ENCODE assay signal across 9 cellular contexts in genomic region chr6:149560736-149561135, GRCh38. TPM values are rescaled to one million over a fixed set of nuclear protein-coding genes. Genes with fewer than 3 reads are reported as not detected.
DNase-seq lines count a peak whose midpoint lies in the region; ATAC-seq, FAIRE-seq and TF ChIP-seq lines count a peak whose summit lies in the region.
"Had no signal": no experiment of that assay in that cellular context is flagged by ENCODE, and none has a peak within 500 bp of the region (broad histone marks: within the 10 kb centered on the region; RNA-seq: fewer than 3 reads in every experiment).

No MANE protein-coding gene starts in this region.

- DNase-seq in NCI-H82 (lab: John Stamatoyannopoulos, UW), result peak; percentile 59
- DNase-seq in NCI-H82 treated with DMSO at 0.1 percent for 48 hours (lab: John Stamatoyannopoulos, UW; ENCODE audit: unreplicated experiment), result no peak
- peak; percentile 65 for DNase-seq in Karpas-422
- DNase-seq in K562 (ENCODE audit: extremely low read depth in 1 of 4, low spot score in 3 of 4), result peak in 2 of 4 experiments; percentile 36 to 42
- DNase-seq in osteoblast (ENCODE audit: insufficient read length, low spot score, missing footprints), result no peak
- no peak for DNase-seq in HK-2 (ENCODE audit: unreplicated experiment)
- no peak for DNase-seq in activated CD8-positive, alpha-beta memory T cell treated with anti-CD3 and anti-CD28 coated beads, Interleukin-2, amount 50 U/mL, for 48 hours

- no peaks in the 10 kb centered on the region for H3K36me3 ChIP-seq in Karpas-422 (ENCODE audit: insufficient read depth, low read length)
- no peaks in the 10 kb centered on the region for H3K36me3 ChIP-seq in K562 (ENCODE audit: control insufficient read depth, insufficient read depth, low read length)
- H3K36me3 ChIP-seq in osteoblast (ENCODE audit: insufficient read depth, low read length), result no peaks in the 10 kb centered on the region
- H3K36me3 ChIP-seq: SJSA1 had no signal

- no peak overlapping the region for H3K4me3 ChIP-seq in Karpas-422 (ENCODE audit: low read length)
- no peak overlapping the region for H3K4me3 ChIP-seq in K562
- no peak overlapping the region for H3K4me3 ChIP-seq in osteoblast (ENCODE audit: insufficient read depth, low read length)
- H3K4me3 ChIP-seq: SJSA1 had no signal

- no peak for TF ChIP-seq POLR2A in K562 (conservative IDR thresholded peaks at IDR 0.05)

- no peaks in the 10 kb centered on the region for H3K9me3 ChIP-seq in Karpas-422 (ENCODE audit: low read length)
- H3K9me3 ChIP-seq in K562 (replicated peaks; ENCODE audit: control insufficient read depth, insufficient read depth, low read depth, low read length), result no peaks in the 10 kb centered on the region
- H3K9me3 ChIP-seq in osteoblast (ENCODE audit: low read depth, low read length), result no peaks in the 10 kb centered on the region
- H3K9me3 ChIP-seq: SJSA1 had no signal

- POLR2A ChIA-PET in K562 (lab: Yijun Ruan, JAX), result interaction anchor here (1.0 to 6.1 kb wide), 3 partner anchors 10 to 157 kb away, joined by 3 to 34 read pairs (median 5); partner anchors contain the start of genes LATS1 and PPIL4

- peak; percentile 62 for ATAC-seq in K562
- ATAC-seq in HG02678 (IDR thresholded peaks at IDR 0.05; ENCODE audit: unreplicated experiment), result no peak

- peak; percentile 21 to 63 (median 32); a peak in 5 of 6 replicates for TF ChIP-seq CTCF in K562 (IDR thresholded peaks at IDR 0.05 in 2 of 3, conservative IDR thresholded peaks at IDR 0.05 in 1 of 3; ENCODE audit: insufficient read depth in 2 of 3, low read depth in 1 of 3, low read length in 3 of 3)
- TF ChIP-seq CTCF in osteoblast (IDR thresholded peaks at IDR 0.05; ENCODE audit: extremely low read depth, low read depth, low read length), result peak; percentile 61

- H4K20me1 ChIP-seq in Karpas-422 (ENCODE audit: insufficient read depth, low read depth, low read length) (no peaks in the 10 kb centered on the region), K562 (replicated peaks; ENCODE audit: control insufficient read depth, insufficient read depth, low read length) (no peaks in the 10 kb centered on the region), osteoblast (ENCODE audit: insufficient read depth, low read length) (no peaks in the 10 kb centered on the region)

- no peaks in the 10 kb centered on the region for H3K9me1 ChIP-seq in K562 (ENCODE audit: control insufficient read depth, insufficient read depth, low read length)

- H3K27me3 ChIP-seq in Karpas-422 (ENCODE audit: low read length) (no peaks in the 10 kb centered on the region), K562 (ENCODE audit: control insufficient read depth in 2 of 2, insufficient read depth in 2 of 2, low read length in 2 of 2) (peaks cover 2 to 4% of the 10 kb centered on the region in 2 experiments; a peak in 2 of 5 replicates), osteoblast (ENCODE audit: insufficient read depth, low read length) (peaks cover 6% of the 10 kb centered on the region)

- no peak overlapping the region for H3K27ac ChIP-seq in Karpas-422 (ENCODE audit: low read length)
- H3K27ac ChIP-seq in K562 (ENCODE audit: extremely low read depth, low read depth, low read length), result no peak overlapping the region
- no peak overlapping the region for H3K27ac ChIP-seq in osteoblast (ENCODE audit: low read depth, low read length)
- H3K27ac ChIP-seq: SJSA1 had no signal

- in situ Hi-C loops in K562 (cut with MboI), result no loop called here

- H3K4me2 ChIP-seq in Karpas-422 (ENCODE audit: low read depth, low read length, poor library complexity, severe bottlenecking), result no peak overlapping the region
- H3K4me2 ChIP-seq in K562 (ENCODE audit: insufficient read depth, low read length), result no peak overlapping the region
- H3K4me2 ChIP-seq in osteoblast (ENCODE audit: insufficient read depth, low read length), result no peak overlapping the region

- CTCF ChIA-PET in K562 (lab: Yijun Ruan, JAX; ENCODE audit: low intra/inter-chr PET ratio), result no interaction called here

- H3K4me1 ChIP-seq in Karpas-422 (ENCODE audit: low read length) (peaks cover 13% of the 10 kb centered on the region), K562 (replicated peaks in 1 of 2; ENCODE audit: control insufficient read depth in 2 of 2, insufficient read depth in 2 of 2, low read length in 2 of 2) (peaks cover 0 to 4% of the 10 kb centered on the region in 2 experiments; a peak in 2 of 5 replicates), osteoblast (ENCODE audit: insufficient read depth, low read length) (peaks cover 17% of the 10 kb centered on the region)

- H3K9ac ChIP-seq in Karpas-422 (ENCODE audit: low read length), result no peak overlapping the region
- H3K9ac ChIP-seq in K562 (ENCODE audit: insufficient read depth in 1 of 2, low read depth in 2 of 2, low read length in 2 of 2), result no peak overlapping the region

- no peaks in the 10 kb centered on the region for H3K9me2 ChIP-seq in Karpas-422 (replicated peaks; ENCODE audit: insufficient read depth, low read length)

- FAIRE-seq in K562 (lab: Jason Lieb, UNC), result no peak

- no peak overlapping the region for H2AFZ ChIP-seq in Karpas-422 (ENCODE audit: low read length)
- H2AFZ ChIP-seq in K562 (ENCODE audit: low read depth, low read length), result peak overlapping the region; percentile 6; the same call in 1 of the 2 replicates
- H2AFZ ChIP-seq in osteoblast (ENCODE audit: low read length), result no peak overlapping the region

- no peak for TF ChIP-seq EP300 in K562 (IDR thresholded peaks at IDR 0.05; ENCODE audit: low read length)

- intact Hi-C loops in K562 (cut with micrococcal nuclease), result loop anchor here (10.0 kb wide), 2 partner anchors 304 to 444 kb away; partner anchors contain the start of gene LRP11

- TF ChIP-seq RAD21 in K562 (CRISPR knock-in tag; conservative IDR thresholded peaks at IDR 0.05 in 1 of 2, IDR thresholded peaks at IDR 0.05 in 1 of 2), result no peak

- no TSS peak for BruUV-seq in K562 (replicated peaks; lab: Mats Ljungman, UMichigan)

- 24% methylated on average over 3 of the region's 3 CpGs for WGBS in K562 (ENCODE audit: insufficient coverage, low coverage, missing lambda C conversion rate)

- H3K79me2 ChIP-seq in Karpas-422 (ENCODE audit: low read length), result no peaks in the 10 kb centered on the region
- no peaks in the 10 kb centered on the region for H3K79me2 ChIP-seq in K562 (ENCODE audit: control insufficient read depth, insufficient read depth, low read length)
- no peaks in the 10 kb centered on the region for H3K79me2 ChIP-seq in osteoblast (ENCODE audit: insufficient read depth, low read length)

TF ChIP-seq in K562, 482 proteins besides CTCF, POLR2A, EP300 and RAD21:
- TF ChIP-seq ZKSCAN3 (CRISPR knock-in tag; IDR thresholded peaks at IDR 0.05) (no peak), CEBPG (CRISPR knock-in tag; IDR thresholded peaks at IDR 0.05) (no peak), CEBPG (tag; conservative IDR thresholded peaks at IDR 0.05 in 1 of 2, IDR thresholded peaks at IDR 0.05 in 1 of 2) (no peak), RCOR1 (IDR thresholded peaks at IDR 0.05; ENCODE audit: borderline replicate concordance in 1 of 2, low read depth in 2 of 2, low read length in 2 of 2) (no peak), GABPB2 (CRISPR knock-in tag; conservative IDR thresholded peaks at IDR 0.05) (no peak)
TF ChIP-seq in K562: peak in this region for 0.

RNA-seq across cellular contexts. Expression of gene GINM1, which starts 5.4 kb away (rescaled TPM):
- total RNA-seq in Karpas-422 (2014; rRNA removed; shearing (Covaris generic); ENCODE audit: low replicate concordance), result 14.1 and 21.7 TPM in 2 replicates
- 11.6 and 25.2 TPM in 2 replicates for total RNA-seq in K562 (2011; cell fraction: chromatin; rRNA removed; ENCODE audit: low replicate concordance)
- total RNA-seq in K562 (2011; cell fraction: nucleolus; rRNA removed), result 10.0 and 11.8 TPM in 2 replicates
- 15.3 and 19.5 TPM in 2 replicates for total RNA-seq in K562 (2011; cell fraction: nucleoplasm; rRNA removed)
- total RNA-seq in K562 (2014; rRNA removed) (11.4 and 15.4 TPM in 2 replicates), K562 (2014; rRNA removed; fragmentation: Illumina TruSeq; extraction: Trizol) (19.3 and 23.8 TPM in 2 replicates), K562 (2015; rRNA removed; fragmentation: Illumina TruSeq; extraction: Trizol) (16.2 and 16.5 TPM in 2 replicates), K562 (2021) (13.9 and 15.7 TPM in 2 replicates), osteoblast (75.3 and 82.8 TPM in 2 replicates)
- polyA plus RNA-seq in K562 (2011; rRNA removed) (11.6 and 14.2 TPM in 2 replicates), K562 (2014; fragmentation: Illumina TruSeq; extraction: Trizol) (15.2 and 15.4 TPM in 2 replicates), K562 (2014; fragmentation: Nextera tagmentation; extraction: Ambion mirVana) (1 to 10 TPM; 5.0 to 6.1 TPM), K562 (2014; rRNA removed) (12.9 and 13.0 TPM in 2 replicates)
- polyA plus RNA-seq in K562 (2011; cell fraction: cytosol; rRNA removed), result 3.3 and 5.5 TPM in 2 replicates
- polyA plus RNA-seq in K562 (2011; cell fraction: nucleus; rRNA removed), result 4.1 and 4.2 TPM in 2 replicates
- polyA plus RNA-seq in K562 (2012), result 13.8 and 23.0 TPM in 2 replicates
- 8.1 and 9.8 TPM in 2 replicates for polyA minus RNA-seq in K562 (2011; rRNA and poly(A)+ RNA removed)
- 5.5 and 8.3 TPM in 2 replicates for polyA minus RNA-seq in K562 (2011; cell fraction: cytosol; rRNA and poly(A)+ RNA removed)
- 2.8 and 3.6 TPM in 2 replicates for polyA minus RNA-seq in K562 (2011; cell fraction: nucleus; rRNA and poly(A)+ RNA removed)

RNA-seq across cellular contexts. Expression of gene PPIL4, which starts 14.9 kb away (rescaled TPM):
- total RNA-seq in Karpas-422 (2014; rRNA removed; shearing (Covaris generic); ENCODE audit: low replicate concordance), result 14.2 and 25.0 TPM in 2 replicates
- 10.8 and 40.4 TPM in 2 replicates for total RNA-seq in K562 (2011; cell fraction: chromatin; rRNA removed; ENCODE audit: low replicate concordance)
- 3.9 and 4.8 TPM in 2 replicates for total RNA-seq in K562 (2011; cell fraction: nucleolus; rRNA removed)
- 12.2 and 16.3 TPM in 2 replicates for total RNA-seq in K562 (2011; cell fraction: nucleoplasm; rRNA removed)
- total RNA-seq in K562 (2014; rRNA removed) (29.5 and 36.9 TPM in 2 replicates), K562 (2014; rRNA removed; fragmentation: Illumina TruSeq; extraction: Trizol) (53.7 and 59.5 TPM in 2 replicates), K562 (2015; rRNA removed; fragmentation: Illumina TruSeq; extraction: Trizol) (52.3 and 54.0 TPM in 2 replicates), K562 (2021) (26.9 and 29.1 TPM in 2 replicates), osteoblast (33.3 and 34.5 TPM in 2 replicates)
- polyA plus RNA-seq in K562 (2011; rRNA removed) (11.7 and 14.5 TPM in 2 replicates), K562 (2014; fragmentation: Illumina TruSeq; extraction: Trizol) (34.9 and 45.9 TPM in 2 replicates), K562 (2014; fragmentation: Nextera tagmentation; extraction: Ambion mirVana) (10 to 100 TPM; 48.5 to 55.2 TPM), K562 (2014; rRNA removed) (26.4 and 32.2 TPM in 2 replicates)
- 1.4 and 4.7 TPM in 2 replicates for polyA plus RNA-seq in K562 (2011; cell fraction: cytosol; rRNA removed)
- polyA plus RNA-seq in K562 (2011; cell fraction: nucleus; rRNA removed), result 4.0 and 8.9 TPM in 2 replicates
- 17.7 and 23.4 TPM in 2 replicates for polyA plus RNA-seq in K562 (2012)
- 20.1 and 25.6 TPM in 2 replicates for polyA minus RNA-seq in K562 (2011; rRNA and poly(A)+ RNA removed)
- polyA minus RNA-seq in K562 (2011; cell fraction: cytosol; rRNA and poly(A)+ RNA removed), result 11.4 and 13.6 TPM in 2 replicates
- 6.7 and 10.3 TPM in 2 replicates for polyA minus RNA-seq in K562 (2011; cell fraction: nucleus; rRNA and poly(A)+ RNA removed)

Comparison
In these comparisons a context has a peak if more than half of its experiments do, and no peak if none do; other contexts are left out.
1. DNase-seq: peak in NCI-H82 (single experiment) and Karpas-422 (single experiment); none in NCI-H82 treated with DMSO at 0.1 percent for 48 hours (single experiment), osteoblast (single experiment), HK-2 (single experiment) and activated CD8-positive, alpha-beta memory T cell treated with anti-CD3 and anti-CD28 coated beads, Interleukin-2, amount 50 U/mL, for 48 hours (single experiment).